ENCODE assay signal across 23 cellular contexts in genomic region chr10:23610626-23611307, GRCh38.
"Had no signal": no experiment of that assay in that cellular context is flagged by ENCODE, and none has a peak within 500 bp of the region (broad histone marks: within the 10 kb centered on the region; RNA-seq: fewer than 3 reads in every experiment).

No MANE protein-coding gene starts in this region.

- H3K4me1 Mint-ChIP-seq: activated naive CD4-positive, alpha-beta T cell treated with anti-CD3 and anti-CD28 coated beads, Interleukin-2, amount 10 ng/mL, durations not matched to agents 7 days and 5 days; activated naive CD8-positive, alpha-beta T cell treated with anti-CD3 and anti-CD28 coated beads, Interleukin-2, amount 50 U/mL, for 24 hours had no signal

- H3K9ac ChIP-seq: SK-N-SH had no signal

- H3K4me3 ChIP-seq: coronary artery, lung, prostate gland, right lobe of liver, smooth muscle cell, testis had no signal

- H3K9me2 ChIP-seq: SK-N-SH had no signal

- H3K9me3 ChIP-seq: prostate gland, right lobe of liver, SK-N-SH, testis had no signal

- H3K27me3 Mint-ChIP-seq: activated naive CD4-positive, alpha-beta T cell treated with anti-CD3 and anti-CD28 coated beads, Interleukin-2, amount 10 ng/mL, durations not matched to agents 7 days and 5 days; stimulated activated naive CD8-positive, alpha-beta T cell treated with anti-CD3 and anti-CD28 coated beads, Interleukin-15, amount 100 ng/mL, for 72 hours; type B pancreatic cell had no signal

- H3K36me3 Mint-ChIP-seq: activated naive CD4-positive, alpha-beta T cell treated with anti-CD3 and anti-CD28 coated beads, Interleukin-2, amount 10 ng/mL, durations not matched to agents 7 days and 5 days; type B pancreatic cell had no signal

- H3K27me3 ChIP-seq: right lobe of liver, testis had no signal

- H3K4me3 Mint-ChIP-seq: activated CD8-positive, alpha-beta T cell treated with anti-CD3 and anti-CD28 coated beads, Interleukin-2, amount 10 ng/mL, durations not matched to agents 7 days and 5 days; activated naive CD4-positive, alpha-beta T cell treated with anti-CD3 and anti-CD28 coated beads, Interleukin-2, amount 10 ng/mL, durations not matched to agents 7 days and 5 days; activated naive CD8-positive, alpha-beta T cell treated with anti-CD3 and anti-CD28 coated beads, Interleukin-2, amount 50 U/mL, for 24 hours; nephron progenitor cell; stimulated activated naive CD8-positive, alpha-beta T cell treated with anti-CD3 and anti-CD28 coated beads, Interleukin-15, amount 100 ng/mL, for 72 hours; type B pancreatic cell had no signal

- H3K36me3 ChIP-seq: prostate gland, right lobe of liver had no signal

- H3K27ac Mint-ChIP-seq: activated CD8-positive, alpha-beta T cell treated with anti-CD3 and anti-CD28 coated beads, Interleukin-2, amount 10 ng/mL, durations not matched to agents 7 days and 5 days; activated naive CD4-positive, alpha-beta T cell treated with anti-CD3 and anti-CD28 coated beads, Interleukin-2, amount 10 ng/mL, durations not matched to agents 7 days and 5 days; activated naive CD8-positive, alpha-beta T cell treated with anti-CD3 and anti-CD28 coated beads, Interleukin-2, amount 50 U/mL, for 24 hours; nephron progenitor cell; stimulated activated naive CD8-positive, alpha-beta T cell treated with anti-CD3 and anti-CD28 coated beads, Interleukin-15, amount 100 ng/mL, for 72 hours; type B pancreatic cell had no signal

- H3K27ac ChIP-seq: coronary artery, prostate gland, right lobe of liver, testis had no signal

- H3K9me3 Mint-ChIP-seq: activated naive CD4-positive, alpha-beta T cell treated with anti-CD3 and anti-CD28 coated beads, Interleukin-2, amount 10 ng/mL, durations not matched to agents 7 days and 5 days; activated naive CD8-positive, alpha-beta T cell treated with anti-CD3 and anti-CD28 coated beads, Interleukin-2, amount 50 U/mL, for 24 hours; nephron progenitor cell; stimulated activated naive CD8-positive, alpha-beta T cell treated with anti-CD3 and anti-CD28 coated beads, Interleukin-15, amount 100 ng/mL, for 72 hours; type B pancreatic cell had no signal

- DNase-seq: activated CD4-positive, alpha-beta T cell treated with anti-CD3 and anti-CD28 coated beads for 48 hours; activated CD4-positive, CD25-positive, alpha-beta regulatory T cell; activated CD8-positive, alpha-beta T cell treated with anti-CD3 and anti-CD28 coated beads, Interleukin-2, amount 10 ng/mL, durations not matched to agents 7 days and 5 days; activated effector memory CD4-positive, alpha-beta T cell treated with Interleukin-2 at 50 U/mL for 16 hours; activated naive CD4-positive, alpha-beta T cell treated with anti-CD3 and anti-CD28 coated beads, Interleukin-2, amount 10 ng/mL, durations not matched to agents 7 days and 5 days; activated naive CD8-positive, alpha-beta T cell treated with anti-CD3 and anti-CD28 coated beads, Interleukin-2, amount 50 U/mL, for 24 hours; activated T-cell treated with anti-CD3 and anti-CD28 coated beads, Interleukin-2, amount 50 U/mL, for 48 hours; foreskin fibroblast; hypothalamus; islet precursor cell; left colon; midbrain; nephron progenitor cell; right lobe of liver; SK-N-SH; stimulated activated CD4-positive, alpha-beta T cell treated with anti-CD3 and anti-CD28 coated beads, Interleukin-4, amount 100 ng/mL, for 1 hour; stimulated activated naive CD8-positive, alpha-beta T cell treated with anti-CD3 and anti-CD28 coated beads, Interleukin-15, amount 100 ng/mL, for 72 hours; testis had no signal

- H3K4me2 ChIP-seq: SK-N-SH, smooth muscle cell had no signal

- ATAC-seq: activated CD8-positive, alpha-beta T cell treated with anti-CD3 and anti-CD28 coated beads, Interleukin-2, amount 10 ng/mL, durations not matched to agents 7 days and 5 days; activated naive CD8-positive, alpha-beta T cell treated with anti-CD3 and anti-CD28 coated beads, Interleukin-2, amount 50 U/mL, for 24 hours; left colon; right lobe of liver; stimulated activated naive CD8-positive, alpha-beta T cell treated with anti-CD3 and anti-CD28 coated beads, Interleukin-15, amount 100 ng/mL, for 72 hours had no signal

- H3K4me1 ChIP-seq: prostate gland, right lobe of liver, testis had no signal
